ENCODE assay signal across 8 cellular contexts in genomic region chr1:246597340-246597739, GRCh38. TPM values are rescaled to one million over a fixed set of nuclear protein-coding genes. Genes with fewer than 3 reads are reported as not detected.
DNase-seq lines count a peak whose midpoint lies in the region; ATAC-seq and TF ChIP-seq lines count a peak whose summit lies in the region.

No MANE protein-coding gene starts in this region.

- intact Hi-C loops in PC-9 (cut with micrococcal nuclease; ENCODE audit: unreplicated experiment) (loop anchor here (1.0 kb wide), 1 partner anchor 31 kb away; the partner anchor contains the start of genes CNST and TFB2M), CD14-positive monocyte (cut with micrococcal nuclease) (no loop called here)

- no peak overlapping the region for H3K27ac ChIP-seq in PC-9

- H3K9me2 ChIP-seq in PC-9 (ENCODE audit: insufficient read depth) = no peaks in the 10 kb centered on the region

- H3K4me3 ChIP-seq in PC-9 = no peak overlapping the region

- no peaks in the 10 kb centered on the region for H3F3A ChIP-seq in PC-9 (ENCODE audit: insufficient read depth, low read depth)

- no peak for ATAC-seq in T-cell (replicated peaks in 1 of 4)
- no peak for ATAC-seq in GM18907 (IDR thresholded peaks at IDR 0.05; ENCODE audit: unreplicated experiment)

- no peaks in the 10 kb centered on the region for H3K36me3 ChIP-seq in PC-9 (ENCODE audit: low read depth)

- no peak overlapping the region for H2AFZ ChIP-seq in PC-9

- H3K4me1 Mint-ChIP-seq in osteocyte (ENCODE audit: unreplicated experiment) (peaks cover 46% of the 10 kb centered on the region), T-cell (peaks cover 70 to 80% (median 80%) of the 10 kb centered on the region in 3 donors), CD14-positive monocyte (peaks cover 11% of the 10 kb centered on the region)

- no peaks in the 10 kb centered on the region for H3K79me2 ChIP-seq in PC-9 (ENCODE audit: low read depth)

- H3K4me1 ChIP-seq in PC-9 (replicated peaks; ENCODE audit: insufficient read depth) = no peaks in the 10 kb centered on the region

- H3K36me3 Mint-ChIP-seq in osteocyte (ENCODE audit: unreplicated experiment) = peaks cover 18% of the 10 kb centered on the region
- peaks cover 33% of the 10 kb centered on the region for H3K36me3 Mint-ChIP-seq in T-cell
- H3K36me3 Mint-ChIP-seq in CD14-positive monocyte = peaks cover 28 to 29% of the 10 kb centered on the region in 2 donors

- H3K9me3 Mint-ChIP-seq in osteocyte (ENCODE audit: unreplicated experiment) = no peaks in the 10 kb centered on the region
- H3K9me3 Mint-ChIP-seq in T-cell = no peaks in the 10 kb centered on the region
- peaks cover 0 to under 1% (median 0%) of the 10 kb centered on the region in 7 donors for H3K9me3 Mint-ChIP-seq in CD14-positive monocyte

- CTCF ChIA-PET in PC-9 (lab: Charles Lee) = no interaction called here
- CTCF ChIA-PET in T-cell (lab: Charles Lee) = interaction anchor here in 1 of 2 donors (0.8 kb wide), 1 partner anchor 16 kb away, joined by 3 read pairs; no protein-coding TSS in a partner anchor

- no peaks in the 10 kb centered on the region for H3K27me3 ChIP-seq in PC-9 (ENCODE audit: insufficient read depth, low read depth)

- H3K27me3 Mint-ChIP-seq in osteocyte (ENCODE audit: unreplicated experiment) (no peaks in the 10 kb centered on the region), T-cell (no peaks in the 10 kb centered on the region), CD14-positive monocyte (ENCODE audit: low read depth in 3 of 3) (no peaks in the 10 kb centered on the region)

- no peaks in the 10 kb centered on the region for H4K20me1 ChIP-seq in PC-9 (ENCODE audit: insufficient read depth)

- H3K4me3 Mint-ChIP-seq in osteocyte (ENCODE audit: unreplicated experiment) (no peak overlapping the region), T-cell (no peak overlapping the region), CD14-positive monocyte (no peak overlapping the region)

- POLR2A ChIA-PET in PC-9 (lab: Charles Lee; ENCODE audit: unreplicated experiment) = no interaction called here
- POLR2A ChIA-PET in T-cell (lab: Charles Lee) = no interaction called here

- no peaks in the 10 kb centered on the region for H3K9me3 ChIP-seq in PC-9 (ENCODE audit: insufficient read depth, low read depth)

- TF ChIP-seq CTCF in PC-9 (conservative IDR thresholded peaks at IDR 0.05) = no peak
- TF ChIP-seq CTCF in osteocyte (IDR thresholded peaks at IDR 0.05) = no peak
- TF ChIP-seq CTCF in CD14-positive monocyte (IDR thresholded peaks at IDR 0.05) = no peak

- no TSS peak for BruUV-seq in PC-9 (replicated peaks; lab: Mats Ljungman, UMichigan)

- H3K27ac Mint-ChIP-seq in osteocyte (ENCODE audit: unreplicated experiment) (peak overlapping the region; percentile 84), T-cell (no peak overlapping the region), CD14-positive monocyte (peak overlapping the region in 1 of 7 donors; percentile 2)

- DNase-seq in DMS153 treated with DMSO at 0.1 percent for 48 hours (lab: John Stamatoyannopoulos, UW; ENCODE audit: unreplicated experiment) (peak; percentile 36), PC-9 (peak; percentile 36 to 58), fibroblast of peridontal ligament (ENCODE audit: extremely low read depth) (peak; percentile 95), osteocyte (ENCODE audit: extremely low spot score, unreplicated experiment) (no peak), T-cell (no peak), NCI-H446 treated with DMSO at 0.1 percent for 48 hours (lab: John Stamatoyannopoulos, UW) (no peak), CD14-positive monocyte (ENCODE audit: low spot score) (no peak)

- H3K4me2 ChIP-seq in PC-9 = no peak overlapping the region

RNA-seq across cellular contexts. Expression of gene CNST, which starts 31.1 kb away (rescaled TPM):
- 9.1 and 13.1 TPM in 2 replicates for total RNA-seq in PC-9 (2021)
- 26.8 and 32.9 TPM in 2 replicates for total RNA-seq in osteocyte
- 10 to 100 TPM; 69.0 to 87.3 (median 74.4) TPM for total RNA-seq in T-cell
- polyA plus RNA-seq in CD14-positive monocyte = 10 to 100 TPM; 11.0 to 13.7 TPM

RNA-seq across cellular contexts. Expression of gene TFB2M, which starts 31.3 kb away (rescaled TPM):
- 16.2 and 17.8 TPM in 2 replicates for total RNA-seq in PC-9 (2021)
- total RNA-seq in osteocyte = 11.5 and 12.5 TPM in 2 replicates
- 10 to 100 TPM in 3 of 5 donors, 1 to 10 TPM in 2; 8.5 to 11.8 (median 10.1) TPM for total RNA-seq in T-cell
- polyA plus RNA-seq in CD14-positive monocyte = 1 to 10 TPM; 7.9 to 9.7 TPM

Comparison
In these comparisons a context has a peak if more than half of its experiments do, and no peak if none do; other contexts are left out.
1. DNase-seq: peak in DMS153 treated with DMSO at 0.1 percent for 48 hours (single experiment), PC-9 (2 of 2) and fibroblast of peridontal ligament (single experiment); none in osteocyte (single experiment), T-cell (0 of 34), NCI-H446 treated with DMSO at 0.1 percent for 48 hours (single experiment) and CD14-positive monocyte (single experiment).